ENCODE assay signal across 26 cellular contexts in genomic region chr9:81455417-81455816, GRCh38.
"Had no signal": no experiment of that assay in that cellular context is flagged by ENCODE, and none has a peak within 500 bp of the region (broad histone marks: within the 10 kb centered on the region; RNA-seq: fewer than 3 reads in every experiment).

No MANE protein-coding gene starts in this region.

- FAIRE-seq: colon, kidney had no signal

- H3K27me3 Mint-ChIP-seq: activated CD4-positive, alpha-beta memory T cell treated with anti-CD3 and anti-CD28 coated beads for 36 hours; activated naive CD4-positive, alpha-beta T cell treated with anti-CD3 and anti-CD28 coated beads, Interleukin-2, amount 10 ng/mL, durations not matched to agents 7 days and 5 days had no signal

- H3K27ac Mint-ChIP-seq: activated CD4-positive, alpha-beta memory T cell treated with anti-CD3 and anti-CD28 coated beads for 36 hours; activated naive CD4-positive, alpha-beta T cell treated with anti-CD3 and anti-CD28 coated beads, Interleukin-2, amount 10 ng/mL, durations not matched to agents 7 days and 5 days; naive thymus-derived CD4-positive, alpha-beta T cell; stimulated activated effector memory CD8-positive, alpha-beta T cell treated with anti-CD3 and anti-CD28 coated beads, Interleukin-12 subunit alpha, Interleukin-12 subunit beta, amount 100 ng/mL, for 72 hours had no signal

- H3K4me3 Mint-ChIP-seq: activated CD4-positive, alpha-beta memory T cell treated with anti-CD3 and anti-CD28 coated beads for 36 hours; activated naive CD4-positive, alpha-beta T cell treated with anti-CD3 and anti-CD28 coated beads, Interleukin-2, amount 10 ng/mL, durations not matched to agents 7 days and 5 days; naive thymus-derived CD4-positive, alpha-beta T cell; neural crest cell; stimulated activated effector memory CD8-positive, alpha-beta T cell treated with anti-CD3 and anti-CD28 coated beads, Interleukin-12 subunit alpha, Interleukin-12 subunit beta, amount 100 ng/mL, for 72 hours had no signal

- ATAC-seq: esophagus mucosa; heart right ventricle; left lobe of liver; lower lobe of right lung; naive thymus-derived CD4-positive, alpha-beta T cell; right lobe of liver; stimulated activated effector memory CD8-positive, alpha-beta T cell treated with anti-CD3 and anti-CD28 coated beads, Interleukin-12 subunit alpha, Interleukin-12 subunit beta, amount 100 ng/mL, for 72 hours had no signal

- H3K27me3 ChIP-seq: heart right ventricle, right lobe of liver, stomach, suprapubic skin, tibial nerve had no signal

- H3K36me3 Mint-ChIP-seq: activated CD4-positive, alpha-beta memory T cell treated with anti-CD3 and anti-CD28 coated beads for 36 hours; activated naive CD4-positive, alpha-beta T cell treated with anti-CD3 and anti-CD28 coated beads, Interleukin-2, amount 10 ng/mL, durations not matched to agents 7 days and 5 days; stimulated activated effector memory CD8-positive, alpha-beta T cell treated with anti-CD3 and anti-CD28 coated beads, Interleukin-12 subunit alpha, Interleukin-12 subunit beta, amount 100 ng/mL, for 72 hours had no signal

- H3K4me1 ChIP-seq: heart right ventricle, lower lobe of right lung, right lobe of liver, suprapubic skin had no signal

- DNase-seq: activated CD4-positive, alpha-beta memory T cell treated with anti-CD3 and anti-CD28 coated beads for 36 hours; activated CD4-positive, alpha-beta T cell treated with anti-CD3 and anti-CD28 coated beads for 48 hours; activated CD4-positive, CD25-positive, alpha-beta regulatory T cell; activated effector memory CD4-positive, alpha-beta T cell treated with anti-CD3 and anti-CD28 coated beads, Interleukin-2, amount 50 U/mL, for 16 hours; activated naive CD4-positive, alpha-beta T cell treated with anti-CD3 and anti-CD28 coated beads, Interleukin-2, amount 10 ng/mL, durations not matched to agents 7 days and 5 days; central memory CD4-positive, alpha-beta T cell; effector memory CD4-positive, alpha-beta T cell; heart right ventricle; kidney; lower lobe of right lung; mesendoderm; naive thymus-derived CD4-positive, alpha-beta T cell; occipital lobe; posterior cingulate gyrus; right lobe of liver; stimulated activated CD4-positive, alpha-beta T cell treated with anti-CD3 and anti-CD28 coated beads, Interleukin-2, amount 100 ng/mL, for 24 hours; stomach; T-helper 9 cell had no signal

- H3K4me1 Mint-ChIP-seq: activated naive CD4-positive, alpha-beta T cell treated with anti-CD3 and anti-CD28 coated beads, Interleukin-2, amount 10 ng/mL, durations not matched to agents 7 days and 5 days; naive thymus-derived CD4-positive, alpha-beta T cell; stimulated activated effector memory CD8-positive, alpha-beta T cell treated with anti-CD3 and anti-CD28 coated beads, Interleukin-12 subunit alpha, Interleukin-12 subunit beta, amount 100 ng/mL, for 72 hours had no signal

- H3K4me3 ChIP-seq: heart right ventricle, lower lobe of right lung, right lobe of liver, skin epidermis, stomach, suprapubic skin, tibial nerve had no signal

- H3K27ac ChIP-seq: heart right ventricle, lower lobe of right lung, right lobe of liver, skin epidermis, stomach, suprapubic skin had no signal

- H3K9me3 ChIP-seq: lower lobe of right lung, right lobe of liver, stomach, suprapubic skin, tibial nerve had no signal

- H3K36me3 ChIP-seq: heart right ventricle, lower lobe of right lung, right lobe of liver, stomach, suprapubic skin, tibial nerve had no signal
